In genomic region chr18:47180765-47181164, GRCh38 we compare ENCODE assay signal across 9 cellular contexts.
"Had no signal": no experiment of that assay in that cellular context is flagged by ENCODE, and none has a peak within 500 bp of the region (broad histone marks: within the 10 kb centered on the region; RNA-seq: fewer than 3 reads in every experiment).

No MANE protein-coding gene starts in this region.

- FAIRE-seq: HepG2 had no signal

- H3K36me3 ChIP-seq: HAP-1 had no signal

- H2AFZ ChIP-seq: GM23248 had no signal

- H3K9ac ChIP-seq: GM23248 had no signal

- H3K4me3 ChIP-seq: GM23248, HAP-1 had no signal

- DNase-seq: GM23248, GOT3, H7, HFFc6, KBM-7 had no signal

- H3K4me1 ChIP-seq: HAP-1 had no signal

- ATAC-seq: HCT116, HepG2 had no signal

- H3K27ac ChIP-seq: GM23248, HL-60 had no signal
